24 cellular contexts compared by ENCODE assay signal in the genomic region with DNA sequence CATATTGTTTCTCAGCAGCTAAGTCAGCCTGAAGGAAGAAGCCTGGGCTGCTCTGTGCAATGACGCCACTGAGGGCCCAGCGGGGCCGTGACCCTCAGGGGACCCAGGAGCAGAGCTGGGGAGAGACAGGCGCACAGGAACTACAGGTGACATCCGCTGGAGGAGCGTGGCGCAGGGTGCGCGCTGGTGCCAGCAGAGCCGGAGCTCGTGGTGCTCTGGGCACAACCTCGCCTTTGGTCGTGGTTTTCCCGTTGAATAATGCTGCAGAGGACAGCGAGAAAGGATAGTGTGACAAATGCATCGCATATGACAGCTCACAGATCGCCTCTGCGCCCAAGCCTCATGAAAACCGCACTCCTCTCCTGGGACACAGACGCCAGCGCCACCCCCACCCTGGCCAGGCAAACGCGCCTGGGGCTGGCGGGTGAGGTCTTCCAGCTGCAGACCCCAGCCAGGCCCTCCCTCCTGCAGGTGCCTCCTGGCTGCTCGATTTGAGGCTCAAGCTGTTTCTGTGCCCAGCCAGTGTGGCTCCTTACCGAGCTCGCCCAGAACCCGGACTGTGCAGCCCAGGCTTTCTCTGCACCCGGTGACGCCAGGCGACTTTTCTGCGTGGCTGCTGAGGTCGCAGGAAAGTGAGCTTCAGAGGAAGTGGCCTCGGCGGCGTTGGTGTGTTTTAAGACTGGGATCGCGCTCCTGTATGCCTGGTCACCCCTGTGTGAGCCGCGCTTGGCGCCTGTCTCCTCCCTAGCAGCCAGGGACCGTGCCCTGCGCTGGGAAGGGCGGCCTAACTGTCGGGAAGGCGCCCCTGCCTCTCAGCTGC.
A peak's percentile ranks its signal among the peaks of the same experiment; 100 is the strongest.
DNase-seq lines count a peak whose midpoint lies in the region; ATAC-seq and TF ChIP-seq lines count a peak whose summit lies in the region.
"Had no signal": no experiment of that assay in that cellular context is flagged by ENCODE, and none has a peak within 500 bp of the region (broad histone marks: within the 10 kb centered on the region; RNA-seq: fewer than 3 reads in every experiment).

No MANE protein-coding gene starts in this region.

- H3K36me3 Mint-ChIP-seq in natural killer cell treated with Interleukin-12 subunit alpha and Interleukin-12 subunit beta and Interleukin-15 and Interleukin-18, amount 100 ng/mL, for 72 hours: no peaks in the 10 kb centered on the region
- H3K36me3 Mint-ChIP-seq in Calu3 (ENCODE audit: insufficient read depth, unreplicated experiment): no peaks in the 10 kb centered on the region
- H3K36me3 Mint-ChIP-seq: activated CD4-positive, alpha-beta memory T cell treated with anti-CD3 and anti-CD28 coated beads for 36 hours; activated naive CD8-positive, alpha-beta T cell treated with anti-CD3 and anti-CD28 coated beads for 36 hours; T-cell had no signal

- peak; percentile 29 to 52 for ATAC-seq in natural killer cell treated with Interleukin-12 subunit alpha and Interleukin-12 subunit beta and Interleukin-15 and Interleukin-18, amount 100 ng/mL, for 72 hours
- ATAC-seq in left lobe of liver: no peak
- ATAC-seq: activated CD4-positive, CD25-positive, alpha-beta regulatory T cell treated with anti-CD3 and anti-CD28 coated beads, Interleukin-2, amount 50 U/mL, for 24 hours; T-cell had no signal

- no peak overlapping the region for H3K4me3 Mint-ChIP-seq in natural killer cell treated with Interleukin-12 subunit alpha and Interleukin-12 subunit beta and Interleukin-15 and Interleukin-18, amount 100 ng/mL, for 72 hours
- H3K4me3 Mint-ChIP-seq in Calu3 (ENCODE audit: low read depth, unreplicated experiment): no peak overlapping the region
- H3K4me3 Mint-ChIP-seq: activated CD4-positive, alpha-beta memory T cell treated with anti-CD3 and anti-CD28 coated beads for 36 hours; activated naive CD8-positive, alpha-beta T cell treated with anti-CD3 and anti-CD28 coated beads for 36 hours; stimulated activated naive CD8-positive, alpha-beta T cell treated with anti-CD3 and anti-CD28 coated beads, Interleukin-15, Interleukin-2, amounts not matched to agents 100 ng/mL and 50 ng/mL, for 24 hours; T-cell had no signal

- WGBS in thymus: 57% methylated on average over 46 of the region's 46 CpGs

- no peak overlapping the region for H3K27ac ChIP-seq in thymus (ENCODE audit: low read depth)
- H3K27ac ChIP-seq: epithelial cell of prostate, transverse colon had no signal

- H3K36me3 ChIP-seq in thymus (ENCODE audit: control insufficient read depth, insufficient read depth): no peaks in the 10 kb centered on the region
- H3K36me3 ChIP-seq: transverse colon had no signal

- H3K4me3 ChIP-seq in thymus (ENCODE audit: low read length): peak overlapping the region; percentile 21
- H3K4me3 ChIP-seq: transverse colon had no signal

- H3K9me3 ChIP-seq in thymus (ENCODE audit: control insufficient read depth): peaks cover 1% of the 10 kb centered on the region
- H3K9me3 ChIP-seq: transverse colon had no signal

- CTCF ChIA-PET in Calu3 (lab: Charles Lee): no interaction called here

- H3K27ac Mint-ChIP-seq in natural killer cell treated with Interleukin-12 subunit alpha and Interleukin-12 subunit beta and Interleukin-15 and Interleukin-18, amount 100 ng/mL, for 72 hours: no peak overlapping the region
- H3K27ac Mint-ChIP-seq in Calu3 (ENCODE audit: unreplicated experiment): no peak overlapping the region
- H3K27ac Mint-ChIP-seq: activated CD4-positive, alpha-beta memory T cell treated with anti-CD3 and anti-CD28 coated beads for 36 hours; activated naive CD8-positive, alpha-beta T cell treated with anti-CD3 and anti-CD28 coated beads for 36 hours; stimulated activated naive CD8-positive, alpha-beta T cell treated with anti-CD3 and anti-CD28 coated beads, Interleukin-15, Interleukin-2, amounts not matched to agents 100 ng/mL and 50 ng/mL, for 24 hours; T-cell had no signal

- no peak for TF ChIP-seq CTCF in Calu3 (IDR thresholded peaks at IDR 0.05; ENCODE audit: unreplicated experiment)

- no peaks in the 10 kb centered on the region for H3K9me3 Mint-ChIP-seq in natural killer cell treated with Interleukin-12 subunit alpha and Interleukin-12 subunit beta and Interleukin-15 and Interleukin-18, amount 100 ng/mL, for 72 hours
- peaks cover 12% of the 10 kb centered on the region for H3K9me3 Mint-ChIP-seq in Calu3 (ENCODE audit: low read depth, unreplicated experiment)
- H3K9me3 Mint-ChIP-seq: activated CD4-positive, alpha-beta memory T cell treated with anti-CD3 and anti-CD28 coated beads for 36 hours; activated naive CD8-positive, alpha-beta T cell treated with anti-CD3 and anti-CD28 coated beads for 36 hours; stimulated activated naive CD8-positive, alpha-beta T cell treated with anti-CD3 and anti-CD28 coated beads, Interleukin-15, Interleukin-2, amounts not matched to agents 100 ng/mL and 50 ng/mL, for 24 hours had no signal

- peaks cover 2% of the 10 kb centered on the region for H3K4me1 ChIP-seq in thymus (ENCODE audit: control insufficient read depth, insufficient read depth, low read length)
- H3K4me1 ChIP-seq: transverse colon had no signal

- BruUV-seq in Calu3 (replicated peaks; lab: Mats Ljungman, UMichigan): no TSS peak

- peaks cover 0 to 2% of the 10 kb centered on the region in 2 donors for H3K27me3 Mint-ChIP-seq in natural killer cell treated with Interleukin-12 subunit alpha and Interleukin-12 subunit beta and Interleukin-15 and Interleukin-18, amount 100 ng/mL, for 72 hours
- H3K27me3 Mint-ChIP-seq in Calu3 (ENCODE audit: unreplicated experiment): no peaks in the 10 kb centered on the region
- H3K27me3 Mint-ChIP-seq: activated CD4-positive, alpha-beta memory T cell treated with anti-CD3 and anti-CD28 coated beads for 36 hours; activated naive CD8-positive, alpha-beta T cell treated with anti-CD3 and anti-CD28 coated beads for 36 hours; stimulated activated naive CD8-positive, alpha-beta T cell treated with anti-CD3 and anti-CD28 coated beads, Interleukin-15, Interleukin-2, amounts not matched to agents 100 ng/mL and 50 ng/mL, for 24 hours; T-cell had no signal

- intact Hi-C loops in Calu3 (cut with micrococcal nuclease; ENCODE audit: unreplicated experiment): no loop called here

- H3K27me3 ChIP-seq in thymus (ENCODE audit: control insufficient read depth, insufficient read depth): no peaks in the 10 kb centered on the region
- H3K27me3 ChIP-seq: transverse colon had no signal

- no peaks in the 10 kb centered on the region for H3K4me1 Mint-ChIP-seq in natural killer cell treated with Interleukin-12 subunit alpha and Interleukin-12 subunit beta and Interleukin-15 and Interleukin-18, amount 100 ng/mL, for 72 hours (ENCODE audit: low read depth in 2 of 2)
- no peaks in the 10 kb centered on the region for H3K4me1 Mint-ChIP-seq in Calu3 (ENCODE audit: low read depth, unreplicated experiment)
- H3K4me1 Mint-ChIP-seq: activated naive CD8-positive, alpha-beta T cell treated with anti-CD3 and anti-CD28 coated beads for 36 hours; T-cell had no signal

- DNase-seq in NCI-H2227 (lab: John Stamatoyannopoulos, UW; ENCODE audit: unreplicated experiment) (peak; percentile 18), NCI-H2227 treated with DMSO at 0.1 percent for 48 hours (lab: John Stamatoyannopoulos, UW) (no peak), RPMI8226 (peak; percentile 32), Calu3 (no peak), dedifferentiated amniotic fluid mesenchymal stem cell (ENCODE audit: extremely low spot score) (no peak), left lobe of liver (ENCODE audit: low spot score) (no peak)
- no peak for DNase-seq in natural killer cell treated with Interleukin-12 subunit alpha and Interleukin-12 subunit beta and Interleukin-15 and Interleukin-18, amount 100 ng/mL, for 72 hours (ENCODE audit: low spot score)
- DNase-seq: activated CD4-positive, alpha-beta memory T cell treated with anti-CD3 and anti-CD28 coated beads for 36 hours; activated naive CD8-positive, alpha-beta T cell treated with anti-CD3 and anti-CD28 coated beads for 36 hours; DMS79 treated with DMSO at 0.1 percent for 48 hours; Kasumi-1; mesendoderm; NCI-H1930; NCI-H446 treated with DMSO at 0.1 percent for 48 hours; nucleus accumbens; SIG-M5; stimulated activated CD4-positive, alpha-beta T cell treated with anti-CD3 and anti-CD28 coated beads, Interleukin-12 subunit alpha, Interleukin-12 subunit beta, amount 100 ng/mL, for 4 hours; stimulated activated CD4-positive, alpha-beta T cell treated with anti-CD3 and anti-CD28 coated beads, Interleukin-4, amount 100 ng/mL, for 24 hours; T-cell; transverse colon had no signal

Comparison
In these comparisons a context has a peak if more than half of its experiments do, and no peak if none do; other contexts are left out.
1. DNase-seq: peak in NCI-H2227 (single experiment) and RPMI8226 (single experiment); none in NCI-H2227 treated with DMSO at 0.1 percent for 48 hours (single experiment), natural killer cell treated with Interleukin-12 subunit alpha and Interleukin-12 subunit beta and Interleukin-15 and Interleukin-18, amount 100 ng/mL, for 72 hours (single experiment), Calu3 (single experiment), dedifferentiated amniotic fluid mesenchymal stem cell (single experiment) and left lobe of liver (single experiment).